Comparison of ENCODE assay signal across 24 cellular contexts in genomic region chr19:23365222-23365621, GRCh38.
"Had no signal": no experiment of that assay in that cellular context is flagged by ENCODE, and none has a peak within 500 bp of the region (broad histone marks: within the 10 kb centered on the region; RNA-seq: fewer than 3 reads in every experiment).

No MANE protein-coding gene starts in this region.

- H3K27me3 ChIP-seq: dorsolateral prefrontal cortex, esophagus squamous epithelium, gastroesophageal sphincter, left lung, neural progenitor cell, ovary, right atrium auricular region, stomach, transverse colon had no signal

- DNase-seq: cortex of kidney; dorsolateral prefrontal cortex; effector CD8-positive, alpha-beta T cell; esophagus squamous epithelium; foreskin fibroblast; glutamatergic neuron; immature natural killer cell; left lung; lower lobe of right lung; mesenchymal stem cell; midbrain; nucleus accumbens; ovary; small intestine; stimulated activated CD4-positive, alpha-beta T cell treated with anti-CD3 and anti-CD28 coated beads, Interleukin-4, amount 100 ng/mL, for 1 hour; stimulated activated naive B cell treated with anti-CD40 and anti-IgM and Interleukin-4, amounts not matched to agents 10 μg/mL and 1 μg/mL and 100 μg/mL, for 72 hours; stomach; substantia nigra; transverse colon had no signal

- H3K27ac ChIP-seq: dorsolateral prefrontal cortex, esophagus squamous epithelium, gastroesophageal sphincter, left lung, lower lobe of right lung, neural progenitor cell, ovary, stomach, thoracic aorta, transverse colon had no signal

- ATAC-seq: gastroesophageal sphincter; left lung; lower lobe of right lung; natural killer cell treated with Interleukin-12 subunit alpha and Interleukin-12 subunit beta and Interleukin-15 and Interleukin-18, amount 100 ng/mL, for 72 hours; stimulated activated naive B cell treated with anti-CD40 and anti-IgM and Interleukin-4, amounts not matched to agents 10 μg/mL and 1 μg/mL and 100 μg/mL, for 72 hours had no signal

- H3K4me1 ChIP-seq: esophagus squamous epithelium, gastroesophageal sphincter, left lung, lower lobe of right lung, neural progenitor cell, right atrium auricular region, stomach, transverse colon had no signal

- H3K36me3 ChIP-seq: ovary had no signal

- H3K4me3 ChIP-seq: dorsolateral prefrontal cortex, esophagus squamous epithelium, gastroesophageal sphincter, left lung, lower lobe of right lung, neural progenitor cell, ovary, right atrium auricular region, stomach, thoracic aorta, transverse colon had no signal
